Comparison of ENCODE assay signal across 1 cellular context in genomic region chr7:106613861-106614560, GRCh38.
TF ChIP-seq lines count a peak whose summit lies in the region.

No MANE protein-coding gene starts in this region.

TF ChIP-seq in K562, 482 proteins besides CTCF, POLR2A, EP300 and RAD21:
- TF ChIP-seq CEBPG (CRISPR knock-in tag; IDR thresholded peaks at IDR 0.05) (no peak), CEBPG (tag; conservative IDR thresholded peaks at IDR 0.05 in 1 of 2, IDR thresholded peaks at IDR 0.05 in 1 of 2) (no peak), ZNF316 (IDR thresholded peaks at IDR 0.05) (no peak), POLR2H (tag; IDR thresholded peaks at IDR 0.05; ENCODE audit: low read depth) (0 out of 2 replicates have a peak, but pooled peaks have one; percentile 39)
